Comparison of ENCODE assay signal across 1 cellular context in the genomic region with DNA sequence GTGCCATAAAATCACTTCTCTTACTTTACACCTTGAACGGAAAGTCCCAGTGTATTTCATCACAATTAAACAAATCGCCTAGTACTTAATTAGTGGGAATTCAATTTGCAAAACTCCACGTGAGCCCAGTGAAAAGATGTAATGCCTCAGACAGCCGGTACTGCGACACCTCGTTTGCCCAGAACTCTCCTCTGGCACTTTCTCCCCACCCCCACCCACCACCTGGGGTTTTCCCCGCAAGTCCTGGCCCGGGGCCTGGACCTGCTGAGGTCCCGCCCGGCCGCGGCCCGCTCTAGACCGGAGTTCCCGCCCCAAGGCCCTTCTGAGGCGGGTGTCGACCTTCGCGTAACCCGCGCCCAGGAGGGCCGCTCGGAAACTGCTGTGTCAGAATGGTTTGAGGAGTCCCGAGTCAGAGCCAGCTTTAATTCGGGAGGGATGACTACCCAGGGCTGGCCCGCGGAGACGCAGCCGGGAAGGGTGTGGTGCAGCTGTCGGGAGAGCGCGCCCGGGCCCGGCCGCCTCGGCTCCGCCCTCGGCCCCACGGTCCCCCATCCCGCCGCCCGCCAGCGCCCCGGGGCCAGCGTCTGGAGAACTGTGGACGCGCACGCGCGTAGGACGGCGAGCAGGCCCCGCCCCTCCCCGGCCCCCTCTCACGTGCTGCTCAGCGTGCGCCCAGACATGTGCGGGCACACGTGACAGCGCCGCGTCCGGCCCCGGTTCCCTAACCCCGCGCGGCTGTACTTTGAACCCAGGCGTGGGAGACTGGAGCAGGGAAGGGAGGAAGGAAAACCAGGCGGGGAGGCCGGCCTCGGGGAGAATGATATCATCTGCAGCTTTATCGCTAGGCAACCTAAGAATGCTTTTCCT.
TF ChIP-seq lines count a peak whose summit lies in the region.

No MANE protein-coding gene starts in this region.

TF ChIP-seq in HepG2, 621 proteins besides CTCF, POLR2A, EP300 and RAD21 (continued from another document and continues in another):
- peak; percentile 96 for TF ChIP-seq MYPOP (CRISPR knock-in tag; IDR thresholded peaks at IDR 0.05)
- peak; percentile 48; the same call in 1 of the 2 replicates for TF ChIP-seq SMAD3 (CRISPR knock-in tag; IDR thresholded peaks at IDR 0.05)
- peak; percentile 98 for TF ChIP-seq ZNF563 (CRISPR knock-in tag; IDR thresholded peaks at IDR 0.05)
- TF ChIP-seq TARDBP (CRISPR knock-in tag; IDR thresholded peaks at IDR 0.05) = peak; percentile 92
- no peak for TF ChIP-seq KLF6 (CRISPR knock-in tag; IDR thresholded peaks at IDR 0.05)
- peak; percentile 69 for TF ChIP-seq UBTF (CRISPR knock-in tag; IDR thresholded peaks at IDR 0.05)
- TF ChIP-seq MEIS1 (CRISPR knock-in tag; IDR thresholded peaks at IDR 0.05; ENCODE audit: borderline replicate concordance) = no peak
- 0 out of 2 replicates have a peak, but pooled peaks have one; percentile 18 for TF ChIP-seq HMG20B (CRISPR knock-in tag; conservative IDR thresholded peaks at IDR 0.05)
- TF ChIP-seq REST (IDR thresholded peaks at IDR 0.05; ENCODE audit: borderline replicate concordance in 1 of 2, low read depth in 1 of 2, low read length in 2 of 2) = no peak
- peak; percentile 20; the same call in 1 of the 2 replicates for TF ChIP-seq JUNB (CRISPR knock-in tag; IDR thresholded peaks at IDR 0.05; ENCODE audit: borderline replicate concordance)
- TF ChIP-seq, protein P1, sequence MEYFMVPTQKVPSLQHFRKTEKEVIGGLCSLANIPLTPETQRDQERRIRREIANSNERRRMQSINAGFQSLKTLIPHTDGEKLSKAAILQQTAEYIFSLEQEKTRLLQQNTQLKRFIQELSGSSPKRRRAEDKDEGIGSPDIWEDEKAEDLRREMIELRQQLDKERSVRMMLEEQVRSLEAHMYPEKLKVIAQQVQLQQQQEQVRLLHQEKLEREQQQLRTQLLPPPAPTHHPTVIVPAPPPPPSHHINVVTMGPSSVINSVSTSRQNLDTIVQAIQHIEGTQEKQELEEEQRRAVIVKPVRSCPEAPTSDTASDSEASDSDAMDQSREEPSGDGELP (IDR thresholded peaks at IDR 0.05; ENCODE audit: borderline replicate concordance, low read depth) = peak; percentile 43; the same call in 1 of the 2 replicates
- TF ChIP-seq TEAD3 (CRISPR knock-in tag; optimal IDR thresholded peaks at IDR 0.05; ENCODE audit: borderline replicate concordance) = peak; percentile 15
- TF ChIP-seq ZFP36 (IDR thresholded peaks at IDR 0.05; ENCODE audit: borderline replicate concordance, low read depth, low read length, partially characterized antibody) = no peak
- no peak; the same call in 1 of the 2 replicates for TF ChIP-seq ZSCAN29 (CRISPR knock-in tag; conservative IDR thresholded peaks at IDR 0.05)
- no peak for TF ChIP-seq HNF1A (IDR thresholded peaks at IDR 0.05; ENCODE audit: low read depth)
- TF ChIP-seq HNF1A (CRISPR knock-in tag; IDR thresholded peaks at IDR 0.05; ENCODE audit: borderline replicate concordance) = peak; percentile 71; the same call in 1 of the 2 replicates
- TF ChIP-seq ZFYVE20 (CRISPR knock-in tag; IDR thresholded peaks at IDR 0.05; ENCODE audit: borderline replicate concordance, low read depth) = no peak
- no peak for TF ChIP-seq ATF1 (CRISPR knock-in tag; IDR thresholded peaks at IDR 0.05)
- TF ChIP-seq CC2D1A (CRISPR knock-in tag; IDR thresholded peaks at IDR 0.05) = no peak
- TF ChIP-seq, protein P2, sequence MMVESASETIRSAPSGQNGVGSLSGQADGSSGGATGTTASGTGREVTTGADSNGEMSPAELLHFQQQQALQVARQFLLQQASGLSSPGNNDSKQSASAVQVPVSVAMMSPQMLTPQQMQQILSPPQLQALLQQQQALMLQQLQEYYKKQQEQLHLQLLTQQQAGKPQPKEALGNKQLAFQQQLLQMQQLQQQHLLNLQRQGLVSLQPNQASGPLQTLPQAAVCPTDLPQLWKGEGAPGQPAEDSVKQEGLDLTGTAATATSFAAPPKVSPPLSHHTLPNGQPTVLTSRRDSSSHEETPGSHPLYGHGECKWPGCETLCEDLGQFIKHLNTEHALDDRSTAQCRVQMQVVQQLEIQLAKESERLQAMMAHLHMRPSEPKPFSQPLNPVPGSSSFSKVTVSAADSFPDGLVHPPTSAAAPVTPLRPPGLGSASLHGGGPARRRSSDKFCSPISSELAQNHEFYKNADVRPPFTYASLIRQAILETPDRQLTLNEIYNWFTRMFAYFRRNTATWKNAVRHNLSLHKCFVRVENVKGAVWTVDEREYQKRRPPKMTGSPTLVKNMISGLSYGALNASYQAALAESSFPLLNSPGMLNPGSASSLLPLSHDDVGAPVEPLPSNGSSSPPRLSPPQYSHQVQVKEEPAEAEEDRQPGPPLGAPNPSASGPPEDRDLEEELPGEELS (CRISPR knock-in tag; IDR thresholded peaks at IDR 0.05) = peak; percentile 68
- no peak for TF ChIP-seq CREB1 (IDR thresholded peaks at IDR 0.05)
- TF ChIP-seq CREB1 (CRISPR knock-in tag; IDR thresholded peaks at IDR 0.05) = no peak
- TF ChIP-seq KLF12 (CRISPR knock-in tag; IDR thresholded peaks at IDR 0.05; ENCODE audit: borderline replicate concordance) = no peak; the same call in 1 of the 2 replicates
- peak; percentile 75 for TF ChIP-seq NR2C2 (CRISPR knock-in tag; IDR thresholded peaks at IDR 0.05; ENCODE audit: borderline replicate concordance)
- TF ChIP-seq HNRNPL (IDR thresholded peaks at IDR 0.05; ENCODE audit: low read depth, low read length) = no peak
- TF ChIP-seq ZNF761 (CRISPR knock-in tag; conservative IDR thresholded peaks at IDR 0.05) = peak; percentile 84; the same call in 1 of the 2 replicates
- TF ChIP-seq ZNF468 (CRISPR knock-in tag; IDR thresholded peaks at IDR 0.05) = no peak
- no peak for TF ChIP-seq HCFC1 (IDR thresholded peaks at IDR 0.05; ENCODE audit: low read depth, low read length)
- TF ChIP-seq FOXK1 (CRISPR knock-in tag; IDR thresholded peaks at IDR 0.05; ENCODE audit: borderline replicate concordance, low read depth) = peak; percentile 69; the same call in 1 of the 2 replicates
- no peak for TF ChIP-seq ZNF234 (CRISPR knock-in tag; conservative IDR thresholded peaks at IDR 0.05)
- TF ChIP-seq IKZF1 (IDR thresholded peaks at IDR 0.05) = no peak
- TF ChIP-seq ZNF3 (CRISPR knock-in tag; IDR thresholded peaks at IDR 0.05) = no peak
- TF ChIP-seq ZBTB7B (CRISPR knock-in tag; IDR thresholded peaks at IDR 0.05) = no peak; the same call in 1 of the 2 replicates
- TF ChIP-seq ZNF615 (CRISPR knock-in tag; IDR thresholded peaks at IDR 0.05; ENCODE audit: borderline replicate concordance) = no peak
- TF ChIP-seq MYNN (CRISPR knock-in tag; IDR thresholded peaks at IDR 0.05; ENCODE audit: low read depth) = no peak
- TF ChIP-seq PAWR (CRISPR knock-in tag; IDR thresholded peaks at IDR 0.05; ENCODE audit: borderline replicate concordance) = no peak
- TF ChIP-seq PBX3 (CRISPR knock-in tag; IDR thresholded peaks at IDR 0.05; ENCODE audit: borderline replicate concordance) = no peak
- no peak for TF ChIP-seq SSRP1 (CRISPR knock-in tag; IDR thresholded peaks at IDR 0.05)
- TF ChIP-seq NRL (CRISPR knock-in tag; IDR thresholded peaks at IDR 0.05; ENCODE audit: borderline replicate concordance) = peak; percentile 90; the same call in 1 of the 2 replicates
- no peak for TF ChIP-seq MIER2 (CRISPR knock-in tag; IDR thresholded peaks at IDR 0.05)
- no peak for TF ChIP-seq KLF13 (CRISPR knock-in tag; IDR thresholded peaks at IDR 0.05)
- peak; percentile 80 for TF ChIP-seq MED1 (CRISPR knock-in tag; IDR thresholded peaks at IDR 0.05)
- no peak for TF ChIP-seq ZNF550 (CRISPR knock-in tag; IDR thresholded peaks at IDR 0.05; ENCODE audit: borderline replicate concordance)
- peak; percentile 74 for TF ChIP-seq ZNF263 (CRISPR knock-in tag; IDR thresholded peaks at IDR 0.05)
- no peak for TF ChIP-seq MLLT10 (CRISPR knock-in tag; IDR thresholded peaks at IDR 0.05)
